8 cellular contexts compared by ENCODE assay signal in genomic region chr10:124647421-124648130, GRCh38.
DNase-seq lines count a peak whose midpoint lies in the region; ATAC-seq and TF ChIP-seq lines count a peak whose summit lies in the region.

No MANE protein-coding gene starts in this region.

- H3K9ac ChIP-seq in HCT116 (ENCODE audit: low read length): no peak overlapping the region

- H3K27me3 ChIP-seq in HCT116 (ENCODE audit: insufficient read depth, low read length) (no peaks in the 10 kb centered on the region), cardiac muscle cell (no peaks in the 10 kb centered on the region), spleen (replicated peaks in 1 of 7) (no peaks in the 10 kb centered on the region)

- H3K4me2 ChIP-seq in HCT116 (ENCODE audit: low read length): peak overlapping the region; percentile 49

- RAD21 ChIA-PET in HCT116 (lab: Charles Lee; ENCODE audit: low non-redundant PET in 1 of 2, low total read pairs in 2 of 2, uncharacterized antibody in 2 of 2, unreplicated experiment in 2 of 2): no interaction called here

- H3K27ac ChIP-seq in HCT116 (ENCODE audit: low read depth, low read length): peak overlapping the region; percentile 2; the same call in 1 of the 2 replicates
- H3K27ac ChIP-seq in cardiac muscle cell: no peak overlapping the region
- peak overlapping the region; percentile 87 to 97 (median 92) for H3K27ac ChIP-seq in spleen

- BruUV-seq in HCT116 (replicated peaks; lab: Mats Ljungman, UMichigan): no TSS peak

- DNase-seq in HCT116 (ENCODE audit: low read depth, low spot score) (peak; percentile 15), OCI-M1 (lab: John Stamatoyannopoulos, UW) (peak; percentile 93), cardiac muscle cell (ENCODE audit: low read depth in 1 of 2, low spot score in 1 of 2) (peak in 1 of 2 donors; percentile 52), spleen (peak; percentile 96), NCI-H1436 treated with DMSO at 0.1 percent for 48 hours (lab: John Stamatoyannopoulos, UW) (no peak), inferior parietal cortex (ENCODE audit: extremely low spot score) (no peak)
- peak; percentile 55 for DNase-seq in activated T-helper 9 cell treated with anti-CD3 and anti-CD28 coated beads, Interleukin-2, amount 50 U/mL, for 16 hours (ENCODE audit: low read depth)

- TF ChIP-seq RAD21 in HCT116 (IDR thresholded peaks at IDR 0.05; ENCODE audit: low read depth): no peak

- POLR2A ChIA-PET in HCT116 (lab: Charles Lee): no interaction called here

- no peaks in the 10 kb centered on the region for H3K9me3 ChIP-seq in HCT116 (ENCODE audit: control insufficient read depth in 1 of 2, insufficient read depth in 1 of 2, low read depth in 1 of 2, low read length in 2 of 2)
- no peaks in the 10 kb centered on the region for H3K9me3 ChIP-seq in cardiac muscle cell (ENCODE audit: low read depth)
- H3K9me3 ChIP-seq in spleen: no peaks in the 10 kb centered on the region

- CTCF ChIA-PET in HCT116 (lab: Charles Lee): interaction anchor here (1.0 to 1.3 kb wide), 2 partner anchors 94 to 98 kb away, joined by 4 to 5 read pairs; no protein-coding TSS in a partner anchor

- TF ChIP-seq CTCF in GM12872 (IDR thresholded peaks at IDR 0.05; ENCODE audit: insufficient read depth, low read depth, low read length) (peak; percentile 52), HCT116 (IDR thresholded peaks at IDR 0.05 in 2 of 3, conservative IDR thresholded peaks at IDR 0.05 in 1 of 3; ENCODE audit: borderline replicate concordance in 1 of 3, insufficient read depth in 1 of 3, low read depth in 2 of 3, low read length in 2 of 3) (peak in 2 of 3 experiments; percentile 23 to 40; a peak in 1 of 6 replicates), cardiac muscle cell (IDR thresholded peaks at IDR 0.05; ENCODE audit: low read depth, low read length) (peak; percentile 39), spleen (IDR thresholded peaks at IDR 0.05 in 8 of 11, conservative IDR thresholded peaks at IDR 0.05 in 3 of 11) (peak; percentile 41 to 88 (median 73))

- 28 to 52% (median 35%) methylated on average over 8 to 9 of the region's 9 CpGs for WGBS in spleen, 5 donors

- intact Hi-C loops in HCT116 (cut with micrococcal nuclease) (loop anchor here (5.0 kb wide), 1 partner anchor 95 kb away; the partner anchor contains the start of gene FAM53B), spleen (cut with DNase I; ENCODE audit: low total_unique reads) (loop anchor here (10.0 kb wide), 1 partner anchor 97 kb away; the partner anchor contains the start of gene FAM53B)

- H3K4me3 ChIP-seq in HCT116 (replicated peaks in 1 of 2; ENCODE audit: low read depth in 1 of 2, low read length in 2 of 2): no peak overlapping the region; a peak in 1 of 4 replicates
- H3K4me3 ChIP-seq in cardiac muscle cell: no peak overlapping the region
- peak overlapping the region in 5 of 8 donors; percentile 2 to 58 (median 5) for H3K4me3 ChIP-seq in spleen

- H3K79me2 ChIP-seq in HCT116 (ENCODE audit: insufficient read depth, low read length): no peaks in the 10 kb centered on the region; the same call in 1 of the 2 replicates

- H3K9me2 ChIP-seq in HCT116 (ENCODE audit: insufficient read depth): no peaks in the 10 kb centered on the region

- no peak overlapping the region for H2AFZ ChIP-seq in HCT116 (ENCODE audit: low read depth, low read length, poor library complexity, severe bottlenecking)

- peaks cover 6 to 20% of the 10 kb centered on the region in 2 experiments; a peak in 3 of 4 replicates for H3K4me1 ChIP-seq in HCT116 (ENCODE audit: control insufficient read depth in 1 of 2, insufficient read depth in 2 of 2, low read length in 2 of 2)
- peaks cover 17% of the 10 kb centered on the region for H3K4me1 ChIP-seq in cardiac muscle cell (ENCODE audit: low read depth)
- H3K4me1 ChIP-seq in spleen: peaks cover 73 to 100% (median 100%) of the 10 kb centered on the region in 6 donors

- no peaks in the 10 kb centered on the region for H4K20me1 ChIP-seq in HCT116 (ENCODE audit: insufficient read depth)

- H3K36me3 ChIP-seq in HCT116 (ENCODE audit: control insufficient read depth in 1 of 2, insufficient read depth in 2 of 2, low read length in 2 of 2) (no peaks in the 10 kb centered on the region), cardiac muscle cell (no peaks in the 10 kb centered on the region), spleen (peaks cover 0 to 33% (median 1%) of the 10 kb centered on the region in 6 donors)

- peak; percentile 88 for ATAC-seq in HCT116

- no peak for TF ChIP-seq POLR2A in HCT116 (IDR thresholded peaks at IDR 0.05; ENCODE audit: borderline replicate concordance, extremely low read depth, insufficient read depth, insufficient read length)
- TF ChIP-seq POLR2A in spleen (IDR thresholded peaks at IDR 0.05): no peak

TF ChIP-seq in HCT116, 20 proteins besides CTCF, POLR2A, EP300 and RAD21:
- TF ChIP-seq CBX3 (IDR thresholded peaks at IDR 0.05; ENCODE audit: low read depth) (no peak), SIN3A (IDR thresholded peaks at IDR 0.05; ENCODE audit: low read depth) (no peak), TCF7L2 (IDR thresholded peaks at IDR 0.05; ENCODE audit: borderline replicate concordance, extremely low read depth, insufficient read depth, insufficient read length) (no peak), EGR1 (IDR thresholded peaks at IDR 0.05; ENCODE audit: low read depth) (no peak), YY1 (IDR thresholded peaks at IDR 0.05; ENCODE audit: extremely low read depth, insufficient replicate concordance, low read depth, low read length) (no peak), ZNF274 (IDR thresholded peaks at IDR 0.05; ENCODE audit: low read depth, low read length) (no peak), POLR2AphosphoS5 (IDR thresholded peaks at IDR 0.05; ENCODE audit: low read depth, low read length) (no peak), EZH2 (IDR thresholded peaks at IDR 0.05) (no peak), REST (IDR thresholded peaks at IDR 0.05; ENCODE audit: low read depth) (no peak), ZFX (IDR thresholded peaks at IDR 0.05) (no peak), SRF (IDR thresholded peaks at IDR 0.05; ENCODE audit: low read depth) (no peak), ATF3 (IDR thresholded peaks at IDR 0.05) (no peak), ELF1 (IDR thresholded peaks at IDR 0.05; ENCODE audit: borderline replicate concordance, low read depth) (no peak), MAX (IDR thresholded peaks at IDR 0.05) (no peak), SP1 (IDR thresholded peaks at IDR 0.05; ENCODE audit: low read depth) (no peak), JUND (IDR thresholded peaks at IDR 0.05) (no peak), EZH2phosphoT487 (IDR thresholded peaks at IDR 0.05; ENCODE audit: borderline replicate concordance) (no peak), ZBTB33 (IDR thresholded peaks at IDR 0.05; ENCODE audit: extremely low read depth, insufficient replicate concordance, low read length) (no peak), FOSL1 (IDR thresholded peaks at IDR 0.05; ENCODE audit: low read depth) (no peak), CEBPB (IDR thresholded peaks at IDR 0.05; ENCODE audit: low read depth) (no peak)

Comparison
In these comparisons a context has a peak if more than half of its experiments do, and no peak if none do; other contexts are left out.
1. DNase-seq: peak in HCT116 (single experiment), OCI-M1 (single experiment), activated T-helper 9 cell treated with anti-CD3 and anti-CD28 coated beads, Interleukin-2, amount 50 U/mL, for 16 hours (single experiment) and spleen (single experiment); none in NCI-H1436 treated with DMSO at 0.1 percent for 48 hours (single experiment) and inferior parietal cortex (single experiment).
2. H3K4me3 ChIP-seq: peak in spleen (5 of 8); none in HCT116 (0 of 2) and cardiac muscle cell (single experiment).
3. Peak in every context shown above with its lines, with median percentiles within 50 percentile points of each other: CTCF ChIP-seq.